ENCODE assay signal across 15 cellular contexts in the genomic region with DNA sequence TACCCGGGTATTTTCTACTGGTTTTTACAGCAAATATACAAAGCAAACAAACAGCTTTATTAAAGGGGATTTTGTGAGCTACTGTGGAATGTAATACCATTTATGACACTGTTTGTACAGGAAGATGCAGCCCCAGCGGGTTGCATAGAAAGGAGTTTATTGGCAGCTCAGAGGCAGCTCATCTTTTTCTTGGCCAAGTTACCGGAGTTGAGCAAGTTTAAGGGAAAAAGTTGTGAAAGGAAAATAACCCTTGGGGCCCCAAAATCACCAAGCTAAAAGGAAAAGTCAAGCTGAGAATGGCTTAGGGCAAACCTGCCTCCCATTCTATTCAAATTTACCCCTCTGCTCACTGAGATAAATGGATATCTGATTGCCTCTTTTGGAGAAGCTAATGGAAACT.
DNase-seq lines count a peak whose midpoint lies in the region; ATAC-seq, FAIRE-seq and TF ChIP-seq lines count a peak whose summit lies in the region.
"Had no signal": no experiment of that assay in that cellular context is flagged by ENCODE, and none has a peak within 500 bp of the region (broad histone marks: within the 10 kb centered on the region; RNA-seq: fewer than 3 reads in every experiment).

No MANE protein-coding gene starts in this region.

- no peak overlapping the region for H3K23ac ChIP-seq in H1 (ENCODE audit: insufficient read length)

- H2AK5ac ChIP-seq in H1 (ENCODE audit: low read depth, low read length): no peak overlapping the region

- intact Hi-C loops in MCF 10A (cut with micrococcal nuclease) (no loop called here), mammary epithelial cell (cut with micrococcal nuclease) (no loop called here)
- intact Hi-C loops in CD4-positive, alpha-beta T cell (cut with DNase I, micrococcal nuclease): no loop called here

- TF ChIP-seq POLR2A in H1 (IDR thresholded peaks at IDR 0.05; ENCODE audit: control extremely low read depth in 1 of 2, low read depth in 2 of 2, low read length in 2 of 2): no peak

- H3K4me2 ChIP-seq in mammary epithelial cell (ENCODE audit: insufficient read depth, low read depth, low read length): no peak overlapping the region
- no peak overlapping the region for H3K4me2 ChIP-seq in H1 (ENCODE audit: insufficient read depth in 1 of 2, low read depth in 2 of 2, low read length in 2 of 2)

- peak overlapping the region; percentile 6 for H3K27ac Mint-ChIP-seq in MCF 10A (ENCODE audit: low read depth, unreplicated experiment)
- no peak overlapping the region for H3K27ac Mint-ChIP-seq in CD4-positive, alpha-beta T cell
- H3K27ac Mint-ChIP-seq: T-helper 17 cell had no signal

- BruUV-seq in MCF 10A (replicated peaks; lab: Mats Ljungman, UMichigan) (no TSS peak), mammary epithelial cell (replicated peaks; lab: Mats Ljungman, UMichigan) (no TSS peak)

- H2AFZ ChIP-seq in mammary epithelial cell (ENCODE audit: low read depth, low read length) (no peak overlapping the region), H1 (ENCODE audit: low read length) (no peak overlapping the region)

- H2BK5ac ChIP-seq in H1 (ENCODE audit: low read depth, low read length): 0 out of 2 replicates have a peak overlapping the region, but pooled peaks have one; percentile 94

- H3K4me1 Mint-ChIP-seq in MCF 10A (ENCODE audit: insufficient read depth, unreplicated experiment): peaks cover 12% of the 10 kb centered on the region
- no peaks in the 10 kb centered on the region for H3K4me1 Mint-ChIP-seq in CD4-positive, alpha-beta T cell (ENCODE audit: low read depth)
- H3K4me1 Mint-ChIP-seq: T-helper 17 cell had no signal

- H3K9ac ChIP-seq in mammary epithelial cell (ENCODE audit: insufficient read depth, low read length) (no peak overlapping the region), H1 (replicated peaks in 1 of 4; ENCODE audit: extremely low read depth in 1 of 4, low read depth in 3 of 4, low read length in 3 of 4) (no peak overlapping the region)

- POLR2A ChIA-PET in MCF 10A (lab: Yijun Ruan, JAX): interaction anchor here (0.7 to 3.9 kb wide), 17 partner anchors 12 to 144 kb away, joined by 3 to 42 read pairs (median 4); a partner anchor contains a TSS
- POLR2A ChIA-PET in H1 (lab: Charles Lee; ENCODE audit: partially characterized antibody): interaction anchor here (0.9 to 3.5 kb wide), 7 partner anchors 8 to 76 kb away, joined by 3 to 23 read pairs (median 4); a partner anchor contains a TSS
- POLR2A ChIA-PET in CD4-positive, alpha-beta T cell (lab: Charles Lee): interaction anchor here (1.1 to 2.0 kb wide), 2 partner anchors 15 to 128 kb away, joined by 3 to 5 read pairs; a partner anchor contains a TSS

- no peak overlapping the region for H3K4me3 ChIP-seq in mammary epithelial cell (replicated peaks in 1 of 3; ENCODE audit: insufficient read depth in 1 of 3, low read depth in 2 of 3, low read length in 3 of 3)
- no peak overlapping the region for H3K4me3 ChIP-seq in H1 (ENCODE audit: extremely low read depth in 1 of 4, insufficient read depth in 2 of 4, low read depth in 3 of 4, low read length in 4 of 4)

- H3K27me3 Mint-ChIP-seq in MCF 10A (ENCODE audit: insufficient read depth, unreplicated experiment): no peaks in the 10 kb centered on the region
- no peaks in the 10 kb centered on the region for H3K27me3 Mint-ChIP-seq in CD4-positive, alpha-beta T cell
- H3K27me3 Mint-ChIP-seq: T-helper 17 cell had no signal

- ATAC-seq in CD4-positive, alpha-beta T cell (ENCODE audit: poor library complexity): no peak
- no peak for ATAC-seq in HG03175 (IDR thresholded peaks at IDR 0.05; ENCODE audit: unreplicated experiment)
- ATAC-seq: T-helper 17 cell had no signal

- no peak for TF ChIP-seq CTCF in MCF 10A (IDR thresholded peaks at IDR 0.05; ENCODE audit: unreplicated experiment)
- TF ChIP-seq CTCF in mammary epithelial cell (conservative IDR thresholded peaks at IDR 0.05 in 1 of 2, IDR thresholded peaks at IDR 0.05 in 1 of 2; ENCODE audit: extremely low read depth in 1 of 2, insufficient read depth in 1 of 2, low read depth in 1 of 2, low read length in 2 of 2): no peak
- no peak for TF ChIP-seq CTCF in H1 (IDR thresholded peaks at IDR 0.05; ENCODE audit: control extremely low read depth in 1 of 3, insufficient read depth in 1 of 3, low read depth in 1 of 3, low read length in 3 of 3)
- no peak for TF ChIP-seq CTCF in CD4-positive, alpha-beta T cell (IDR thresholded peaks at IDR 0.05)

- H2BK12ac ChIP-seq in H1 (ENCODE audit: low read depth, low read length): no peak overlapping the region

- H3K23me2 ChIP-seq in H1 (ENCODE audit: low read depth, low read length): no peaks in the 10 kb centered on the region; the same call in 1 of the 2 replicates

- DNase-seq in MCF 10A (ENCODE audit: unreplicated experiment) (peak; percentile 93), mammary epithelial cell (no peak), H1 (ENCODE audit: low read depth in 1 of 2, low spot score in 2 of 2) (no peak), HuH-7.5 (ENCODE audit: low spot score) (no peak)
- DNase-seq in activated CD4-positive, alpha-beta T cell treated with anti-CD3 and anti-CD28 coated beads for 4 hours: no peak
- DNase-seq in CD4-positive, alpha-beta T cell: no peak
- DNase-seq: activated CD4-positive, alpha-beta T cell treated with anti-CD3 and anti-CD28 coated beads, Interleukin-2, amount 50 U/mL, for 4 hours; activated effector memory CD4-positive, alpha-beta T cell treated with Interleukin-2 at 50 U/mL for 16 hours; DMS153; OCI-M1; posterior cingulate gyrus; T-helper 17 cell had no signal

- peaks cover 8% of the 10 kb centered on the region for H3K9me3 Mint-ChIP-seq in MCF 10A (ENCODE audit: unreplicated experiment)
- peaks cover 2% of the 10 kb centered on the region for H3K9me3 Mint-ChIP-seq in CD4-positive, alpha-beta T cell

- H3K56ac ChIP-seq in H1 (replicated peaks; ENCODE audit: insufficient read length, low read depth, low read length): no peak overlapping the region

- CTCF ChIA-PET in MCF 10A (lab: Yijun Ruan, JAX): interaction anchor here (0.6 to 3.4 kb wide), 9 partner anchors 17 to 1750 kb away, joined by 3 to 18 read pairs (median 3); no protein-coding TSS in a partner anchor
- CTCF ChIA-PET in mammary epithelial cell (lab: Charles Lee; ENCODE audit: low non-redundant PET): no interaction called here
- CTCF ChIA-PET in H1 (lab: Charles Lee; ENCODE audit: partially characterized antibody): interaction anchor here (0.7 to 1.8 kb wide), 3 partner anchors 9 to 131 kb away, joined by 3 to 4 read pairs (median 3); no protein-coding TSS in a partner anchor
- CTCF ChIA-PET in CD4-positive, alpha-beta T cell (lab: Charles Lee): no interaction called here

- dilution Hi-C loops in mammary epithelial cell (cut with HindIII; ENCODE audit: low sequenced_read_pairs): no loop called here

- no peaks in the 10 kb centered on the region for H4K20me1 ChIP-seq in mammary epithelial cell (ENCODE audit: insufficient read depth, low read length)
- no peaks in the 10 kb centered on the region for H4K20me1 ChIP-seq in H1 (replicated peaks in 1 of 2; ENCODE audit: control insufficient read depth in 1 of 2, insufficient read depth in 2 of 2, low read length in 2 of 2)

- no peak for TF ChIP-seq EP300 in H1 (IDR thresholded peaks at IDR 0.05; ENCODE audit: borderline replicate concordance in 1 of 2, low read depth in 2 of 2, low read length in 2 of 2)

- FAIRE-seq in H1 (lab: Jason Lieb, UNC): no peak

- H2BK15ac ChIP-seq in H1 (ENCODE audit: low read length): no peak overlapping the region

- H3K79me2 ChIP-seq in mammary epithelial cell (ENCODE audit: insufficient read depth, low read length) (no peaks in the 10 kb centered on the region), H1 (ENCODE audit: control insufficient read depth in 1 of 2, insufficient read depth in 2 of 2, low read length in 2 of 2) (peaks cover 0 to 3% of the 10 kb centered on the region in 2 experiments; a peak in 1 of 4 replicates)

- no peak overlapping the region for H4K5ac ChIP-seq in H1 (ENCODE audit: insufficient read length, low read depth, low read length)

- peaks cover 5% of the 10 kb centered on the region for H3K36me3 Mint-ChIP-seq in MCF 10A (ENCODE audit: insufficient read depth, unreplicated experiment)
- peaks cover 12% of the 10 kb centered on the region for H3K36me3 Mint-ChIP-seq in CD4-positive, alpha-beta T cell (ENCODE audit: low read depth)

- peak overlapping the region; percentile 71; the same call in 1 of the 2 replicates for H3K18ac ChIP-seq in H1 (ENCODE audit: extremely low read depth, low read length)

- no peak overlapping the region for H4K8ac ChIP-seq in H1 (ENCODE audit: extremely low read depth, insufficient read depth, low read length)

- no peak overlapping the region for H2BK120ac ChIP-seq in H1 (replicated peaks; ENCODE audit: low read depth, low read length)

- no peaks in the 10 kb centered on the region for H3K27me3 ChIP-seq in mammary epithelial cell (ENCODE audit: insufficient read depth, low read length)
- no peaks in the 10 kb centered on the region; a peak in 1 of 7 replicates for H3K27me3 ChIP-seq in H1 (replicated peaks in 1 of 4; ENCODE audit: control insufficient read depth in 3 of 4, extremely low read depth in 1 of 4, insufficient read depth in 3 of 4, low read length in 3 of 4)
- H3K27me3 ChIP-seq in layer of hippocampus (ENCODE audit: control insufficient read depth, insufficient read depth, low read length): no peaks in the 10 kb centered on the region
- no peaks in the 10 kb centered on the region for H3K27me3 ChIP-seq in CD4-positive, alpha-beta T cell (ENCODE audit: control insufficient read depth, insufficient read depth, low read length)

- H3K36me3 ChIP-seq in mammary epithelial cell (ENCODE audit: insufficient read depth, low read length) (no peaks in the 10 kb centered on the region), H1 (ENCODE audit: control insufficient read depth in 2 of 4, insufficient read depth in 4 of 4, low read length in 3 of 4) (peaks cover 0 to 29% (median 3%) of the 10 kb centered on the region in 4 experiments; a peak in 4 of 8 replicates)

- H3K4me3 Mint-ChIP-seq in MCF 10A (ENCODE audit: unreplicated experiment): no peak overlapping the region
- no peak overlapping the region for H3K4me3 Mint-ChIP-seq in CD4-positive, alpha-beta T cell
- H3K4me3 Mint-ChIP-seq: T-helper 17 cell had no signal

- H3K4me1 ChIP-seq in mammary epithelial cell (ENCODE audit: insufficient read depth, low read length): no peaks in the 10 kb centered on the region
- peaks cover 0 to 17% (median 5%) of the 10 kb centered on the region in 4 experiments; a peak in 4 of 7 replicates for H3K4me1 ChIP-seq in H1 (replicated peaks in 1 of 4; ENCODE audit: control insufficient read depth in 3 of 4, insufficient read depth in 4 of 4, low read length in 3 of 4)

- H3K4ac ChIP-seq in H1 (replicated peaks; ENCODE audit: insufficient read length, low read depth, low read length): no peak overlapping the region

- 41% methylated on average over 3 of the region's 3 CpGs for WGBS in mammary epithelial cell (ENCODE audit: low coverage, missing lambda C conversion rate)
- WGBS in H1 (ENCODE audit: extremely low coverage in 1 of 2, insufficient coverage in 1 of 2, insufficient read length in 1 of 2, insufficient replicate concordance in 2 of 2, low coverage in 1 of 2, low lambda C conversion rate in 2 of 2, missing lambda C conversion rate in 1 of 2), 2 experiments: 85% methylated on average over 3 of the region's 3 CpGs; no CpG with 5 or more reads in 1 of the 2 experiments

- no peak overlapping the region for H4K91ac ChIP-seq in H1 (replicated peaks; ENCODE audit: insufficient read length, low read length)

- peaks cover 4% of the 10 kb centered on the region for H3K9me3 ChIP-seq in mammary epithelial cell (replicated peaks; ENCODE audit: insufficient read depth, low read length)
- H3K9me3 ChIP-seq in H1 (ENCODE audit: insufficient read depth in 2 of 2, low read depth in 1 of 2, low read length in 1 of 2): peaks cover 27 to 37% of the 10 kb centered on the region in 2 experiments
- H3K9me3 ChIP-seq in CD4-positive, alpha-beta T cell (ENCODE audit: control insufficient read depth, low read length): peaks cover 18% of the 10 kb centered on the region

- TF ChIP-seq RAD21 in H1 (IDR thresholded peaks at IDR 0.05 in 1 of 2, conservative IDR thresholded peaks at IDR 0.05 in 1 of 2; ENCODE audit: low read depth in 2 of 2, low read length in 2 of 2): no peak

- H3K27ac ChIP-seq in mammary epithelial cell (ENCODE audit: insufficient read depth, low read depth, low read length): no peak overlapping the region
- no peak overlapping the region for H3K27ac ChIP-seq in H1 (ENCODE audit: low read depth, low read length)
- H3K27ac ChIP-seq in layer of hippocampus (ENCODE audit: low read depth, low read length): peak overlapping the region; percentile 27
- no peak overlapping the region for H3K27ac ChIP-seq in CD4-positive, alpha-beta T cell (ENCODE audit: low read depth, low read length)
- H3K27ac ChIP-seq: 22Rv1 had no signal

- no peak overlapping the region for H3K14ac ChIP-seq in H1 (ENCODE audit: insufficient read length)

- peak overlapping the region; percentile 5; the same call in 1 of the 2 replicates for H2BK20ac ChIP-seq in H1 (ENCODE audit: low read length)

- no peaks in the 10 kb centered on the region for H3K79me1 ChIP-seq in H1 (ENCODE audit: low read depth, low read length)

- in situ Hi-C loops in mammary epithelial cell (cut with MboI; ENCODE audit: low sequenced_read_pairs in 2 of 2): no loop called here

Comparison
In these comparisons a context has a peak if more than half of its experiments do, and no peak if none do; other contexts are left out.
1. CTCF ChIA-PET loops: an anchor here in MCF 10A (0.6 to 3.4 kb wide) and H1 (0.7 to 1.8 kb wide); none called in mammary epithelial cell and CD4-positive, alpha-beta T cell.